14 cellular contexts compared by ENCODE assay signal in the genomic region with DNA sequence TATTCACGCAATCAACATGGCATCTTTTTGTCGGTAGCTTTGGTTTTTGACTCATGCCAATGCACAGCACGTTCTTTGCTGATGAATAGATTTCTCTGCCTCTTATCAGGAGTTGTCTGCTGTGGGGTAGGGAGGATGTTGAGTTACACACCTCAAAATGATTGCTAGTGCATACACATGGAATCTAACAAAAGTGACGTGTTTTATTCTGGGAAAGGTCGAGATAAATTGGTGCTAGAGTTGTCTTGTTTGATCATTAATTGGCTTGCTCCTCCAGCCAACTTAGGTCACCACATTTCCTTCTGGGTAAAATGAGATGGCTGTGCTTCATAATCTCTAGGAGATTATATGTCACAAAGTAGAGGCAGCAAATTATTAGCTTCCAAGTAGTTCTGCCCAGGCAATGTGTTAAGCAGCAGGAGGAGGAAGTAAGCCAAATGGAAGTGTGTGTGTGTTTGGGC. TPM values are rescaled to one million over a fixed set of nuclear protein-coding genes. Genes with fewer than 3 reads are reported as not detected.
A peak's percentile ranks its signal among the peaks of the same experiment; 100 is the strongest.
DNase-seq lines count a peak whose midpoint lies in the region; ATAC-seq, FAIRE-seq and TF ChIP-seq lines count a peak whose summit lies in the region.
"Had no signal": no experiment of that assay in that cellular context is flagged by ENCODE, and none has a peak within 500 bp of the region (broad histone marks: within the 10 kb centered on the region; RNA-seq: fewer than 3 reads in every experiment).

No MANE protein-coding gene starts in this region.

- peaks cover 93% of the 10 kb centered on the region for H4K20me1 ChIP-seq in BLaER1

- peaks cover 74% of the 10 kb centered on the region for H3K4me1 ChIP-seq in BLaER1

- DNase-seq in GM12892 (ENCODE audit: insufficient read length) (no peak), amniotic epithelial cell (ENCODE audit: low read depth) (peak; percentile 59), naive B cell (no peak), NCI-H2171 (lab: John Stamatoyannopoulos, UW) (no peak), NCI-H524 treated with DMSO at 0.1 percent for 48 hours (lab: John Stamatoyannopoulos, UW) (no peak)
- DNase-seq: activated CD4-positive, alpha-beta T cell treated with anti-CD3 and anti-CD28 coated beads for 48 hours; DMS153; NCI-H1930; stimulated activated CD4-positive, alpha-beta T cell treated with anti-CD3 and anti-CD28 coated beads, Interleukin-2, amount 100 ng/mL, for 48 hours had no signal

- H3K9ac ChIP-seq in BLaER1: no peak overlapping the region

- no peaks in the 10 kb centered on the region for H3K9me3 ChIP-seq in BLaER1
- H3K9me3 ChIP-seq: HAP-1, thyroid gland had no signal

- peak; percentile 42 for FAIRE-seq in GM12892 (lab: Jason Lieb, UNC)

- H3K4me2 ChIP-seq in BLaER1: peak overlapping the region; percentile 76

- no peak overlapping the region for H3K4me3 ChIP-seq in BLaER1
- H3K4me3 ChIP-seq: HAP-1, thyroid gland had no signal

- peaks cover 0 to 7% (median 0%) of the 10 kb centered on the region in 3 donors for H3K27me3 Mint-ChIP-seq in naive B cell

- H3K4me1 Mint-ChIP-seq in naive B cell: peaks cover 49 to 83% (median 57%) of the 10 kb centered on the region in 3 donors

- H3K27ac ChIP-seq in BLaER1: no peak overlapping the region
- H3K27ac ChIP-seq: thyroid gland had no signal

- no peaks in the 10 kb centered on the region for H3K36me3 ChIP-seq in BLaER1
- H3K36me3 ChIP-seq: thyroid gland had no signal

- TF ChIP-seq POLR2A in GM12892 (IDR thresholded peaks at IDR 0.05; ENCODE audit: low read depth, low read length): no peak

- H3K27ac Mint-ChIP-seq in naive B cell: peak overlapping the region in 5 of 6 donors; percentile 11 to 87 (median 58)

- H3K9me3 Mint-ChIP-seq in naive B cell: no peaks in the 10 kb centered on the region

- ATAC-seq in naive B cell (ENCODE audit: low read depth in 2 of 2) (no peak), GM19351 (IDR thresholded peaks at IDR 0.05; ENCODE audit: unreplicated experiment) (no peak), HG03378 (IDR thresholded peaks at IDR 0.05; ENCODE audit: unreplicated experiment) (no peak)

- H3K36me3 Mint-ChIP-seq in naive B cell: no peaks in the 10 kb centered on the region

- H3K4me3 Mint-ChIP-seq in naive B cell: peak overlapping the region in 5 of 8 donors; percentile 10 to 65 (median 53)

- peaks cover 100% of the 10 kb centered on the region for H3K27me3 ChIP-seq in BLaER1
- H3K27me3 ChIP-seq: thyroid gland had no signal

RNA-seq across cellular contexts. Expression of a gene that starts 3.9 kb away (rescaled TPM):
- 53.5 TPM for polyA plus RNA-seq in GM12892 (2012; ENCODE audit: missing spikeins)
- 10 to 100 TPM; 15.7 to 28.1 (median 20.1) TPM for polyA plus RNA-seq in naive B cell (ENCODE audit: low read depth in 6 of 6)

RNA-seq across cellular contexts. Expression of a gene that starts 39.9 kb away (rescaled TPM):
- 1.5 TPM for polyA plus RNA-seq in GM12892 (2012; ENCODE audit: missing spikeins)
- polyA plus RNA-seq in naive B cell (ENCODE audit: low read depth in 6 of 6): 10 to 100 TPM; 10.5 to 14.1 (median 13.3) TPM

RNA-seq across cellular contexts. Expression of a gene that starts 41.6 kb away (rescaled TPM):
- 20.8 TPM for polyA plus RNA-seq in GM12892 (2012; ENCODE audit: missing spikeins)
- polyA plus RNA-seq in naive B cell (ENCODE audit: low read depth in 6 of 6): 10 to 100 TPM; 39.9 to 53.9 (median 46.4) TPM

RNA-seq across cellular contexts. Expression of a gene that starts 41.7 kb away (rescaled TPM):
- polyA plus RNA-seq in GM12892 (2012; ENCODE audit: missing spikeins): 28.7 TPM
- 10 to 100 TPM; 26.5 to 60.5 (median 50.4) TPM for polyA plus RNA-seq in naive B cell (ENCODE audit: low read depth in 6 of 6)
